15 cellular contexts compared by ENCODE assay signal in the genomic region with DNA sequence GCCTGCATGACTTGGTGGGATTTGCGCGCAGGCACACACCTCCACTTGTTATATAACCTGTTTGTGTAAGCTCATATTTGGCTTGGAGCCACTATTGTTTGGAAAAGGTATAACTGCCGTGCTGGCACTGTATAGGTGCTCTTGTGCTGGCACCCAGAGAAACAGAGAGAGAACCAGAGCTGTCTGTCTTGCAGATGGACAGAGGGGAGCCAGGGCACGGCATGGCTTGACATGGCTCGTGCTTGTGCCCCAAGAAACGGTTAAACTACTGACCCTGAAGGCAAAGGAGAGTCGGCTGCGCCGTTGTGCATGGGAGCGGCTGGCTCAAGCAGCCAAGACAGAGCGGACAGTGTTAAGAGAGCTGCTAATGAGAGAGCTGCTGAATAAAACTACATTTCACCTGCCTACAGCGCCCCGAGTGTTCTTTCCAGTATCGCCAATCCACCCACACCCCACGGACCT. TPM values are rescaled to one million over a fixed set of nuclear protein-coding genes. Genes with fewer than 3 reads are reported as not detected.
DNase-seq lines count a peak whose midpoint lies in the region; ATAC-seq and TF ChIP-seq lines count a peak whose summit lies in the region.
"Had no signal": no experiment of that assay in that cellular context is flagged by ENCODE, and none has a peak within 500 bp of the region (broad histone marks: within the 10 kb centered on the region; RNA-seq: fewer than 3 reads in every experiment).

No MANE protein-coding gene starts in this region.

- no TSS peak for BruUV-seq in Calu3 (replicated peaks; lab: Mats Ljungman, UMichigan)

- CTCF ChIA-PET in Calu3 (lab: Charles Lee): interaction anchor here (0.6 to 4.8 kb wide), 14 partner anchors 8 to 119 kb away, joined by 3 to 45 read pairs (median 3); no protein-coding TSS in a partner anchor

- ATAC-seq in esophagus mucosa: peak; percentile 75
- no peak for ATAC-seq in GM18502 (IDR thresholded peaks at IDR 0.05; ENCODE audit: poor library complexity, unreplicated experiment)
- ATAC-seq: activated CD8-positive, alpha-beta T cell treated with anti-CD3 and anti-CD28 coated beads for 36 hours; activated T-helper 17 cell treated with anti-CD3 and anti-CD28 coated beads, Interleukin-2, amount 50 U/mL, for 72 hours; left lobe of liver; naive thymus-derived CD4-positive, alpha-beta T cell had no signal

- DNase-seq in Calu3 (peak; percentile 60), LoVo (ENCODE audit: low spot score) (peak; percentile 40), NCI-H748 (lab: John Stamatoyannopoulos, UW; ENCODE audit: unreplicated experiment) (peak; percentile 86), COLO829 (ENCODE audit: low spot score) (no peak), HUDEP-2 (lab: John Stamatoyannopoulos, UW; ENCODE audit: unreplicated experiment in 76 of 76) (no peak)
- no peak for DNase-seq in activated naive CD8-positive, alpha-beta T cell treated with anti-CD3 and anti-CD28 coated beads for 36 hours
- DNase-seq: activated CD8-positive, alpha-beta T cell treated with anti-CD3 and anti-CD28 coated beads for 36 hours; GM23248; hypothalamus; naive thymus-derived CD4-positive, alpha-beta T cell; NK-92 treated with Interleukin-12 subunit alpha and Interleukin-12 subunit beta, amount 100 ng/mL, for 24 hours had no signal

- H3K27ac Mint-ChIP-seq in Calu3 (ENCODE audit: unreplicated experiment): peak overlapping the region; percentile 57
- H3K27ac Mint-ChIP-seq in activated naive CD8-positive, alpha-beta T cell treated with anti-CD3 and anti-CD28 coated beads for 36 hours: no peak overlapping the region
- H3K27ac Mint-ChIP-seq: activated CD8-positive, alpha-beta T cell treated with anti-CD3 and anti-CD28 coated beads for 36 hours; activated T-helper 17 cell treated with anti-CD3 and anti-CD28 coated beads, Interleukin-2, amount 50 U/mL, for 72 hours; naive thymus-derived CD4-positive, alpha-beta T cell had no signal

- H3K27me3 Mint-ChIP-seq in Calu3 (ENCODE audit: unreplicated experiment): no peaks in the 10 kb centered on the region
- H3K27me3 Mint-ChIP-seq in activated naive CD8-positive, alpha-beta T cell treated with anti-CD3 and anti-CD28 coated beads for 36 hours: peaks cover 5% of the 10 kb centered on the region

- no peak for TF ChIP-seq CTCF in Calu3 (IDR thresholded peaks at IDR 0.05; ENCODE audit: unreplicated experiment)

- H3K4me3 Mint-ChIP-seq in Calu3 (ENCODE audit: low read depth, unreplicated experiment): peak overlapping the region; percentile 43
- no peak overlapping the region for H3K4me3 Mint-ChIP-seq in activated naive CD8-positive, alpha-beta T cell treated with anti-CD3 and anti-CD28 coated beads for 36 hours
- H3K4me3 Mint-ChIP-seq: activated CD8-positive, alpha-beta T cell treated with anti-CD3 and anti-CD28 coated beads for 36 hours; activated T-helper 17 cell treated with anti-CD3 and anti-CD28 coated beads, Interleukin-2, amount 50 U/mL, for 72 hours; naive thymus-derived CD4-positive, alpha-beta T cell had no signal

- H3K9me3 Mint-ChIP-seq in Calu3 (ENCODE audit: low read depth, unreplicated experiment): no peaks in the 10 kb centered on the region
- H3K9me3 Mint-ChIP-seq in activated naive CD8-positive, alpha-beta T cell treated with anti-CD3 and anti-CD28 coated beads for 36 hours: no peaks in the 10 kb centered on the region
- H3K9me3 Mint-ChIP-seq: activated CD8-positive, alpha-beta T cell treated with anti-CD3 and anti-CD28 coated beads for 36 hours; activated T-helper 17 cell treated with anti-CD3 and anti-CD28 coated beads, Interleukin-2, amount 50 U/mL, for 72 hours had no signal

- intact Hi-C loops in Calu3 (cut with micrococcal nuclease; ENCODE audit: unreplicated experiment): loop anchor here (2.0 to 5.0 kb wide), 3 partner anchors 13 to 154 kb away; no protein-coding TSS in a partner anchor

- H3K36me3 Mint-ChIP-seq in Calu3 (ENCODE audit: insufficient read depth, unreplicated experiment): peaks cover 12% of the 10 kb centered on the region
- H3K36me3 Mint-ChIP-seq in activated naive CD8-positive, alpha-beta T cell treated with anti-CD3 and anti-CD28 coated beads for 36 hours: no peaks in the 10 kb centered on the region
- H3K36me3 Mint-ChIP-seq: naive thymus-derived CD4-positive, alpha-beta T cell had no signal

- H3K4me1 Mint-ChIP-seq in Calu3 (ENCODE audit: low read depth, unreplicated experiment): peaks cover 71% of the 10 kb centered on the region
- no peaks in the 10 kb centered on the region for H3K4me1 Mint-ChIP-seq in activated naive CD8-positive, alpha-beta T cell treated with anti-CD3 and anti-CD28 coated beads for 36 hours
- H3K4me1 Mint-ChIP-seq: activated T-helper 17 cell treated with anti-CD3 and anti-CD28 coated beads, Interleukin-2, amount 50 U/mL, for 72 hours; naive thymus-derived CD4-positive, alpha-beta T cell had no signal

RNA-seq across cellular contexts. Expression of a gene that starts 23.2 kb away (rescaled TPM):
- 108 and 128 TPM in 2 replicates for total RNA-seq in Calu3 (2022)
- 48.6 TPM for total RNA-seq in esophagus mucosa
- total RNA-seq in activated naive CD8-positive, alpha-beta T cell treated with anti-CD3 and anti-CD28 coated beads for 36 hours: under 1 TPM; 0.54 to 0.82 TPM

Comparison
In these comparisons a context has a peak if more than half of its experiments do, and no peak if none do; other contexts are left out.
1. DNase-seq: peak in Calu3 (single experiment), LoVo (single experiment) and NCI-H748 (single experiment); none in COLO829 (single experiment), activated naive CD8-positive, alpha-beta T cell treated with anti-CD3 and anti-CD28 coated beads for 36 hours (single experiment) and HUDEP-2 (0 of 76).
2. RNA of a gene that starts 23.2 kb away (total RNA-seq): 108 to 128 TPM in Calu3 and 48.6 TPM in esophagus mucosa (single experiment); 0.54 to 0.82 TPM in activated naive CD8-positive, alpha-beta T cell treated with anti-CD3 and anti-CD28 coated beads for 36 hours; every median in the first group is over 10 times any median in the second.